Comparison of ENCODE assay signal across 13 cellular contexts in the genomic region with DNA sequence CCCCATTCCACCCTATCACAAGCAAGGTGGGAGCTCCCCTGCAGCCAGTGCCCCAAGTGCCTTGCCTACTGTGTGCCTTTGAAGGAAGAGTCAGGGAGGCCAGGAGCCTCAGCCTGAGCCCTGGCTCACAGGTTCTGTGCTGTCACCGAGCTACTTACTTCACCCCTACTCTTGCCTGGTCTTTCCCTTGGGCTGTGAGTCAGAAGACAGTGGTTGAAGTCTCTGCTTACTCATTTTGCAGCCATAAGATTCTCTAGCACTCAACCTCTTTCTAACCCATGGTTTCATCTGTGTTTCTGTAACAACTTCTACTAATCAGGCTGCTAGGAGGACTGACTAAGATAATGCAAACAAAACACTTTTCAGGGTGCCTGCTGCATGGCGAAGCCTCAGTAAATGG.
A peak's percentile ranks its signal among the peaks of the same experiment; 100 is the strongest.
DNase-seq lines count a peak whose midpoint lies in the region; ATAC-seq, FAIRE-seq and TF ChIP-seq lines count a peak whose summit lies in the region.
"Had no signal": no experiment of that assay in that cellular context is flagged by ENCODE, and none has a peak within 500 bp of the region (broad histone marks: within the 10 kb centered on the region; RNA-seq: fewer than 3 reads in every experiment).

No MANE protein-coding gene starts in this region.

- CTCF ChIA-PET in SK-N-SH (lab: Yijun Ruan, JAX) = no interaction called here

- H3K14ac ChIP-seq in neuronal stem cell (ENCODE audit: low read length) = no peak overlapping the region

- no peak overlapping the region for H2BK120ac ChIP-seq in neuronal stem cell (ENCODE audit: low read depth, low read length)

- ATAC-seq in SK-N-SH treated with all-trans-retinoic acid at 6 μM for 48 hours (peak; percentile 68), HG02840 (IDR thresholded peaks at IDR 0.05; ENCODE audit: low FRiP score, unreplicated experiment) (no peak)
- ATAC-seq: upper lobe of right lung had no signal

- H2BK15ac ChIP-seq in neuronal stem cell (ENCODE audit: low read length) = no peak overlapping the region

- POLR2A ChIA-PET in SK-N-SH (lab: Yijun Ruan, JAX) = no interaction called here

- no peaks in the 10 kb centered on the region for H4K20me1 ChIP-seq in SK-N-SH (ENCODE audit: insufficient read depth)

- peaks cover 6% of the 10 kb centered on the region for H3F3A ChIP-seq in SK-N-SH (replicated peaks; ENCODE audit: insufficient read depth)

- no peak overlapping the region for H4K8ac ChIP-seq in neuronal stem cell (ENCODE audit: low read depth, low read length)

- DNase-seq in SK-N-SH (no peak), HS-5 (ENCODE audit: low read depth) (peak; percentile 49), bronchial epithelial cell (ENCODE audit: low read depth) (peak; percentile 86), neuronal stem cell (ENCODE audit: low spot score) (no peak), SW 1271 (lab: John Stamatoyannopoulos, UW) (no peak), HTR-8/SVneo (ENCODE audit: insufficient read length, low spot score) (no peak)
- DNase-seq: 8988T, MM.1S, RPMI8226, upper lobe of right lung had no signal

- no peak for TF ChIP-seq RAD21 in SK-N-SH (IDR thresholded peaks at IDR 0.05; ENCODE audit: low read length)

- H2BK12ac ChIP-seq in neuronal stem cell (ENCODE audit: low read length) = peak overlapping the region; percentile 10

- H3K9me3 ChIP-seq in SK-N-SH (no peaks in the 10 kb centered on the region), neuronal stem cell (replicated peaks in 1 of 2; ENCODE audit: control insufficient read depth in 2 of 2, insufficient read depth in 1 of 2, low read depth in 1 of 2, low read length in 2 of 2) (no peaks in the 10 kb centered on the region)
- H3K9me3 ChIP-seq: upper lobe of right lung had no signal

- H3K9ac ChIP-seq in SK-N-SH = no peak overlapping the region
- H3K9ac ChIP-seq in neuronal stem cell (ENCODE audit: low read depth, low read length, poor library complexity) = no peak overlapping the region

- H3K27ac ChIP-seq in SK-N-SH (ENCODE audit: low read depth in 2 of 2, low read length in 1 of 2) = no peak overlapping the region
- H3K27ac ChIP-seq in neuronal stem cell (replicated peaks; ENCODE audit: low read length) = no peak overlapping the region
- H3K27ac ChIP-seq: upper lobe of right lung had no signal

- TF ChIP-seq CTCF in SK-N-SH (IDR thresholded peaks at IDR 0.05) = no peak
- TF ChIP-seq CTCF in bronchial epithelial cell (IDR thresholded peaks at IDR 0.05; ENCODE audit: insufficient read depth, low read length, severe bottlenecking) = no peak

- no peaks in the 10 kb centered on the region for H3K79me1 ChIP-seq in neuronal stem cell (ENCODE audit: low read depth, low read length)

- H3K18ac ChIP-seq in neuronal stem cell (ENCODE audit: low read length) = no peak overlapping the region

- no peak for FAIRE-seq in bronchial epithelial cell (lab: Jason Lieb, UNC)
- FAIRE-seq in HTR-8/SVneo (lab: Jason Lieb, UNC) = no peak
- FAIRE-seq: TTC549 had no signal

- H3K36me3 ChIP-seq in SK-N-SH (replicated peaks in 1 of 2; ENCODE audit: control insufficient read depth in 1 of 2, insufficient read depth in 2 of 2, low read length in 1 of 2) (no peaks in the 10 kb centered on the region), bronchial epithelial cell (ENCODE audit: control insufficient read depth, insufficient read depth, low read length) (no peaks in the 10 kb centered on the region), neuronal stem cell (replicated peaks in 1 of 2; ENCODE audit: control insufficient read depth in 2 of 2, insufficient read depth in 2 of 2, low read length in 2 of 2) (no peaks in the 10 kb centered on the region)
- H3K36me3 ChIP-seq: upper lobe of right lung had no signal

- H3K4me1 ChIP-seq in SK-N-SH (ENCODE audit: control insufficient read depth in 1 of 2, insufficient read depth in 2 of 2, low read depth in 1 of 2, low read length in 1 of 2) (0 out of 4 replicates have a peak, but pooled peaks cover 0 to 7% of the 10 kb centered on the region in 2 experiments), neuronal stem cell (ENCODE audit: control insufficient read depth in 2 of 2, insufficient read depth in 1 of 2, low read depth in 1 of 2, low read length in 2 of 2) (peaks cover 2 to 4% of the 10 kb centered on the region in 2 donors)
- H3K4me1 ChIP-seq: upper lobe of right lung had no signal

- no peaks in the 10 kb centered on the region for H3K27me3 ChIP-seq in SK-N-SH (ENCODE audit: insufficient read depth)
- no peaks in the 10 kb centered on the region for H3K27me3 ChIP-seq in bronchial epithelial cell (ENCODE audit: control insufficient read depth, insufficient read depth, low read length)
- H3K27me3 ChIP-seq in neuronal stem cell (ENCODE audit: control insufficient read depth in 3 of 3, insufficient read depth in 3 of 3, low read depth in 1 of 3, low read length in 3 of 3) = no peaks in the 10 kb centered on the region
- H3K27me3 ChIP-seq: upper lobe of right lung had no signal

- H2AFZ ChIP-seq in SK-N-SH (ENCODE audit: low read depth) = no peak overlapping the region
- no peak overlapping the region for H2AFZ ChIP-seq in neuronal stem cell (ENCODE audit: low read length)

- H3K4me2 ChIP-seq in SK-N-SH (no peak overlapping the region), neuronal stem cell (ENCODE audit: insufficient read depth, low read length, poor library complexity, severe bottlenecking) (no peak overlapping the region)

- WGBS in SK-N-SH (ENCODE audit: low lambda C conversion rate) = 72% methylated on average over 2 of the region's 2 CpGs
- WGBS in neuronal stem cell (ENCODE audit: extremely low coverage in 2 of 2, insufficient read length in 2 of 2, insufficient replicate concordance in 1 of 2), 2 donors = no CpG with 5 or more reads among the region's 2 CpGs

- H3K79me2 ChIP-seq in SK-N-SH (ENCODE audit: insufficient read depth) = no peaks in the 10 kb centered on the region

- H3K4me3 ChIP-seq in SK-N-SH (ENCODE audit: low read depth in 2 of 2, low read length in 1 of 2) = no peak overlapping the region
- no peak overlapping the region for H3K4me3 ChIP-seq in bronchial epithelial cell (ENCODE audit: low read depth, low read length)
- no peak overlapping the region for H3K4me3 ChIP-seq in neuronal stem cell (ENCODE audit: low read length in 2 of 2)
- H3K4me3 ChIP-seq: upper lobe of right lung had no signal

- H4K91ac ChIP-seq in neuronal stem cell (ENCODE audit: low read depth, low read length, poor library complexity) = no peak overlapping the region

- TF ChIP-seq EP300 in SK-N-SH (IDR thresholded peaks at IDR 0.05; ENCODE audit: borderline replicate concordance in 1 of 2, low read depth in 1 of 2, low read length in 1 of 2) = no peak

- H2AK5ac ChIP-seq in neuronal stem cell (ENCODE audit: low read depth, low read length) = no peak overlapping the region

- H2BK5ac ChIP-seq in neuronal stem cell (ENCODE audit: low read length) = no peak overlapping the region

- H3K9me2 ChIP-seq in SK-N-SH = no peaks in the 10 kb centered on the region

- H3K23ac ChIP-seq in neuronal stem cell (ENCODE audit: low read depth, low read length, poor library complexity) = no peak overlapping the region

- no peak overlapping the region for H3K4ac ChIP-seq in neuronal stem cell (ENCODE audit: low read length)

TF ChIP-seq in SK-N-SH treated with all-trans-retinoic acid at 6 μM for 48 hours, 23 proteins besides CTCF, POLR2A, EP300 and RAD21 (continues in another document):
- TF ChIP-seq ARNTL (CRISPR knock-in tag; IDR thresholded peaks at IDR 0.05; ENCODE audit: borderline replicate concordance, low read depth) (no peak), OSR1 (CRISPR knock-in tag; IDR thresholded peaks at IDR 0.05) (no peak), ZFP30 (CRISPR knock-in tag; IDR thresholded peaks at IDR 0.05) (no peak), ZNF565 (CRISPR knock-in tag; conservative IDR thresholded peaks at IDR 0.05; ENCODE audit: low read depth) (no peak), ESRRG (CRISPR knock-in tag; IDR thresholded peaks at IDR 0.05) (no peak), RARB (CRISPR knock-in tag; IDR thresholded peaks at IDR 0.05) (no peak)
- TF ChIP-seq, protein P1, sequence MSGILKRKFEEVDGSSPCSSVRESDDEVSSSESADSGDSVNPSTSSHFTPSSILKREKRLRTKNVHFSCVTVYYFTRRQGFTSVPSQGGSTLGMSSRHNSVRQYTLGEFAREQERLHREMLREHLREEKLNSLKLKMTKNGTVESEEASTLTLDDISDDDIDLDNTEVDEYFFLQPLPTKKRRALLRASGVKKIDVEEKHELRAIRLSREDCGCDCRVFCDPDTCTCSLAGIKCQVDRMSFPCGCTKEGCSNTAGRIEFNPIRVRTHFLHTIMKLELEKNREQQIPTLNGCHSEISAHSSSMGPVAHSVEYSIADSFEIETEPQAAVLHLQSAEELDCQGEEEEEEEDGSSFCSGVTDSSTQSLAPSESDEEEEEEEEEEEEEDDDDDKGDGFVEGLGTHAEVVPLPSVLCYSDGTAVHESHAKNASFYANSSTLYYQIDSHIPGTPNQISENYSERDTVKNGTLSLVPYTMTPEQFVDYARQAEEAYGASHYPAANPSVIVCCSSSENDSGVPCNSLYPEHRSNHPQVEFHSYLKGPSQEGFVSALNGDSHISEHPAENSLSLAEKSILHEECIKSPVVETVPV (CRISPR knock-in tag; IDR thresholded peaks at IDR 0.05) = no peak

TF ChIP-seq in SK-N-SH, 30 proteins besides CTCF, POLR2A, EP300 and RAD21 (continues in another document):
- no peak for TF ChIP-seq TCF12 (IDR thresholded peaks at IDR 0.05)
- TF ChIP-seq FOSL2 (IDR thresholded peaks at IDR 0.05; ENCODE audit: borderline replicate concordance, low read depth) = no peak
- no peak for TF ChIP-seq GATA2 (CRISPR knock-in tag; IDR thresholded peaks at IDR 0.05)
- TF ChIP-seq EZH2phosphoT487 (IDR thresholded peaks at IDR 0.05; ENCODE audit: borderline replicate concordance, low read depth) = no peak
- TF ChIP-seq JUND (IDR thresholded peaks at IDR 0.05) = no peak
- TF ChIP-seq MEF2A (IDR thresholded peaks at IDR 0.05; ENCODE audit: borderline replicate concordance, low read depth) = no peak
- TF ChIP-seq ELF1 (IDR thresholded peaks at IDR 0.05) = no peak
- no peak for TF ChIP-seq NFIC (IDR thresholded peaks at IDR 0.05; ENCODE audit: borderline replicate concordance)
- TF ChIP-seq, protein P2, sequence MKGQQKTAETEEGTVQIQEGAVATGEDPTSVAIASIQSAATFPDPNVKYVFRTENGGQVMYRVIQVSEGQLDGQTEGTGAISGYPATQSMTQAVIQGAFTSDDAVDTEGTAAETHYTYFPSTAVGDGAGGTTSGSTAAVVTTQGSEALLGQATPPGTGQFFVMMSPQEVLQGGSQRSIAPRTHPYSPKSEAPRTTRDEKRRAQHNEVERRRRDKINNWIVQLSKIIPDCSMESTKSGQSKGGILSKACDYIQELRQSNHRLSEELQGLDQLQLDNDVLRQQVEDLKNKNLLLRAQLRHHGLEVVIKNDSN (IDR thresholded peaks at IDR 0.05; ENCODE audit: borderline replicate concordance, low read depth) = no peak
- no peak for TF ChIP-seq MXI1 (IDR thresholded peaks at IDR 0.05; ENCODE audit: low read depth, low read length)

Comparison
In these comparisons a context has a peak if more than half of its experiments do, and no peak if none do; other contexts are left out.
1. DNase-seq: peak in HS-5 (single experiment) and bronchial epithelial cell (single experiment); none in SK-N-SH (single experiment), neuronal stem cell (single experiment), SW 1271 (0 of 2) and HTR-8/SVneo (single experiment).